ENCODE assay signal across 13 cellular contexts in genomic region chr4:168654206-168655174, GRCh38.
DNase-seq lines count a peak whose midpoint lies in the region; ATAC-seq and TF ChIP-seq lines count a peak whose summit lies in the region.
"Had no signal": no experiment of that assay in that cellular context is flagged by ENCODE, and none has a peak within 500 bp of the region (broad histone marks: within the 10 kb centered on the region; RNA-seq: fewer than 3 reads in every experiment).

No MANE protein-coding gene starts in this region.

- no peak for TF ChIP-seq CTCF in VCaP (conservative IDR thresholded peaks at IDR 0.05)
- TF ChIP-seq CTCF in left lung (IDR thresholded peaks at IDR 0.05): no peak
- TF ChIP-seq CTCF in right atrium auricular region (IDR thresholded peaks at IDR 0.05): no peak

- peak; percentile 5 for DNase-seq in DMS53 (lab: John Stamatoyannopoulos, UW)
- DNase-seq in DMS53 treated with DMSO at 0.1 percent for 48 hours (lab: John Stamatoyannopoulos, UW; ENCODE audit: unreplicated experiment): no peak
- DNase-seq in left lung: no peak
- DNase-seq in activated T-cell treated with anti-CD3 and anti-CD28 coated beads, Interleukin-2, amount 50 U/mL, for 24 hours: no peak
- no peak for DNase-seq in right atrium auricular region (ENCODE audit: low spot score)
- no peak for DNase-seq in immature natural killer cell
- DNase-seq in activated CD4-positive, alpha-beta memory T cell treated with anti-CD3 and anti-CD28 coated beads, Interleukin-2, amount 10 ng/mL, durations not matched to agents 7 days and 5 days: no peak
- DNase-seq: 8988T; activated CD4-positive, CD25-positive, alpha-beta regulatory T cell treated with anti-CD3 and anti-CD28 coated beads, Interleukin-2, amount 50 U/mL, for 72 hours; NCI-H226; occipital lobe had no signal

- ATAC-seq in left lung: peak; percentile 94

- H3K27me3 ChIP-seq in left lung: peaks cover 0 to 4% of the 10 kb centered on the region in 2 donors
- no peaks in the 10 kb centered on the region for H3K27me3 ChIP-seq in right atrium auricular region

- H3K36me3 ChIP-seq in left lung (no peaks in the 10 kb centered on the region), right atrium auricular region (no peaks in the 10 kb centered on the region)

- H3K4me3 ChIP-seq in left lung (no peak overlapping the region), right atrium auricular region (no peak overlapping the region)

- intact Hi-C loops in left lung (cut with DNase I): no loop called here

- H3K27me3 Mint-ChIP-seq in activated T-cell treated with anti-CD3 and anti-CD28 coated beads, Interleukin-2, amount 50 U/mL, for 24 hours: peaks cover 38% of the 10 kb centered on the region
- H3K27me3 Mint-ChIP-seq in immature natural killer cell (ENCODE audit: low read depth in 3 of 3): peaks cover 5 to 13% (median 5%) of the 10 kb centered on the region in 3 donors
- H3K27me3 Mint-ChIP-seq in activated CD4-positive, alpha-beta memory T cell treated with anti-CD3 and anti-CD28 coated beads, Interleukin-2, amount 10 ng/mL, durations not matched to agents 7 days and 5 days: peaks cover 37% of the 10 kb centered on the region

- H3K27ac ChIP-seq in VCaP (peak overlapping the region; percentile 32), left lung (no peak overlapping the region), right atrium auricular region (no peak overlapping the region)

- POLR2A ChIA-PET in activated CD4-positive, alpha-beta memory T cell treated with anti-CD3 and anti-CD28 coated beads, Interleukin-2, amount 10 ng/mL, durations not matched to agents 7 days and 5 days (lab: Charles Lee): no interaction called here

- CTCF ChIA-PET in activated CD4-positive, alpha-beta memory T cell treated with anti-CD3 and anti-CD28 coated beads, Interleukin-2, amount 10 ng/mL, durations not matched to agents 7 days and 5 days (lab: Charles Lee): no interaction called here

- H3K4me1 Mint-ChIP-seq in activated T-cell treated with anti-CD3 and anti-CD28 coated beads, Interleukin-2, amount 50 U/mL, for 24 hours (ENCODE audit: low read depth): peaks cover 7% of the 10 kb centered on the region
- H3K4me1 Mint-ChIP-seq in immature natural killer cell: no peaks in the 10 kb centered on the region
- H3K4me1 Mint-ChIP-seq in activated CD4-positive, alpha-beta memory T cell treated with anti-CD3 and anti-CD28 coated beads, Interleukin-2, amount 10 ng/mL, durations not matched to agents 7 days and 5 days: no peaks in the 10 kb centered on the region

- H3K9me3 Mint-ChIP-seq in activated T-cell treated with anti-CD3 and anti-CD28 coated beads, Interleukin-2, amount 50 U/mL, for 24 hours: no peaks in the 10 kb centered on the region
- H3K9me3 Mint-ChIP-seq in immature natural killer cell: peaks cover 0 to 2% (median 0%) of the 10 kb centered on the region in 6 donors
- no peaks in the 10 kb centered on the region for H3K9me3 Mint-ChIP-seq in activated CD4-positive, alpha-beta memory T cell treated with anti-CD3 and anti-CD28 coated beads, Interleukin-2, amount 10 ng/mL, durations not matched to agents 7 days and 5 days
- H3K9me3 Mint-ChIP-seq: stimulated activated naive CD8-positive, alpha-beta T cell treated with anti-CD3 and anti-CD28 coated beads, Interleukin-15, Interleukin-2, amounts not matched to agents 100 ng/mL and 50 ng/mL, for 24 hours had no signal

- no peaks in the 10 kb centered on the region for H3K36me3 Mint-ChIP-seq in activated T-cell treated with anti-CD3 and anti-CD28 coated beads, Interleukin-2, amount 50 U/mL, for 24 hours (ENCODE audit: low read depth)
- H3K36me3 Mint-ChIP-seq in immature natural killer cell: no peaks in the 10 kb centered on the region
- H3K36me3 Mint-ChIP-seq in activated CD4-positive, alpha-beta memory T cell treated with anti-CD3 and anti-CD28 coated beads, Interleukin-2, amount 10 ng/mL, durations not matched to agents 7 days and 5 days (ENCODE audit: low read depth): no peaks in the 10 kb centered on the region

- H3K27ac Mint-ChIP-seq in activated T-cell treated with anti-CD3 and anti-CD28 coated beads, Interleukin-2, amount 50 U/mL, for 24 hours: no peak overlapping the region
- H3K27ac Mint-ChIP-seq in immature natural killer cell: no peak overlapping the region
- H3K27ac Mint-ChIP-seq in activated CD4-positive, alpha-beta memory T cell treated with anti-CD3 and anti-CD28 coated beads, Interleukin-2, amount 10 ng/mL, durations not matched to agents 7 days and 5 days: no peak overlapping the region
- H3K27ac Mint-ChIP-seq: stimulated activated naive CD8-positive, alpha-beta T cell treated with anti-CD3 and anti-CD28 coated beads, Interleukin-15, Interleukin-2, amounts not matched to agents 100 ng/mL and 50 ng/mL, for 24 hours had no signal

- H3K9me3 ChIP-seq in left lung (no peaks in the 10 kb centered on the region), right atrium auricular region (no peaks in the 10 kb centered on the region)

- H3K4me3 Mint-ChIP-seq in activated T-cell treated with anti-CD3 and anti-CD28 coated beads, Interleukin-2, amount 50 U/mL, for 24 hours: no peak overlapping the region
- no peak overlapping the region for H3K4me3 Mint-ChIP-seq in immature natural killer cell
- H3K4me3 Mint-ChIP-seq in activated CD4-positive, alpha-beta memory T cell treated with anti-CD3 and anti-CD28 coated beads, Interleukin-2, amount 10 ng/mL, durations not matched to agents 7 days and 5 days: no peak overlapping the region
- H3K4me3 Mint-ChIP-seq: stimulated activated naive CD8-positive, alpha-beta T cell treated with anti-CD3 and anti-CD28 coated beads, Interleukin-15, Interleukin-2, amounts not matched to agents 100 ng/mL and 50 ng/mL, for 24 hours had no signal

- H3K4me1 ChIP-seq in left lung: no peaks in the 10 kb centered on the region
- H3K4me1 ChIP-seq in right atrium auricular region: peaks cover 0 to 10% of the 10 kb centered on the region in 2 donors
